Comparison of ENCODE assay signal across 20 cellular contexts in the genomic region with DNA sequence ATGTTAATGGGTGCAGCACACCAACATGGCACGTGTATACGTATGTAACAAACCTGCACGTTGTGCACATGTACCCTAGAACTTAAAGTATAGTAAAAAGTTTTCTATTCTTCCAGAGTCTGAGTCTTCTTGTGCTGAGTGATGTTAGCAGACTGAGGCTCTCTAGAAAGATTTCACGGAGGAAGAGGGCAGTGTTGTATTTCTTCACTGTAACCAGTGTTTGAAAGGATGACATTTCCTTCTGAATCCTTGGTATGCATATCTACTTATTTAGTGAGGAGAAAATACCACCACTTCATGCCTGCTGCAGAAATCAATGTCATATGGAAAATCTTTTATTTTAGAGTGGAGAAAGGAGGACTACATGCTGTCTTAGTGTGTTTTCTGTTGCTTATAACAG.
"Had no signal": no experiment of that assay in that cellular context is flagged by ENCODE, and none has a peak within 500 bp of the region (broad histone marks: within the 10 kb centered on the region; RNA-seq: fewer than 3 reads in every experiment).

No MANE protein-coding gene starts in this region.

- H3K9me3 ChIP-seq: ovary, suprapubic skin, transverse colon, uterus had no signal

- H3K4me1 ChIP-seq: left ventricle myocardium inferior, suprapubic skin, transverse colon, uterus had no signal

- DNase-seq: activated CD4-positive, alpha-beta memory T cell treated with anti-CD3 and anti-CD28 coated beads, Interleukin-2, amount 10 ng/mL, durations not matched to agents 7 days and 5 days; activated CD4-positive, alpha-beta T cell treated with anti-CD3 and anti-CD28 coated beads for 48 hours; activated effector memory CD4-positive, alpha-beta T cell treated with Interleukin-2 at 50 U/mL for 16 hours; activated naive CD4-positive, alpha-beta T cell treated with anti-CD3 and anti-CD28 coated beads for 36 hours; activated T-cell treated with anti-CD3 and anti-CD28 coated beads, Interleukin-2, amount 50 U/mL, for 72 hours; aorta; dermis blood vessel endothelial cell; effector CD8-positive, alpha-beta T cell; erythroblast; hippocampal formation; left ventricle myocardium inferior; naive thymus-derived CD8-positive, alpha-beta T cell; ovary; right cardiac atrium; stimulated activated CD4-positive, alpha-beta T cell treated with anti-CD3 and anti-CD28 coated beads, Interleukin-1b, Interleukin-23, amount 100 ng/mL, for 48 hours; stimulated activated naive CD8-positive, alpha-beta T cell treated with anti-CD3 and anti-CD28 coated beads, Interleukin-15, amount 100 ng/mL, for 72 hours; transverse colon; uterus had no signal

- H3K4me3 ChIP-seq: left ventricle myocardium inferior, ovary, suprapubic skin, transverse colon, uterus had no signal

- H3K36me3 ChIP-seq: left ventricle myocardium inferior, ovary, suprapubic skin, transverse colon, uterus had no signal

- ATAC-seq: activated T-cell treated with anti-CD3 and anti-CD28 coated beads, Interleukin-2, amount 50 U/mL, for 72 hours; naive thymus-derived CD8-positive, alpha-beta T cell; right cardiac atrium; stimulated activated effector memory CD8-positive, alpha-beta T cell treated with anti-CD3 and anti-CD28 coated beads, Interleukin-12 subunit alpha, Interleukin-12 subunit beta, amount 100 ng/mL, for 72 hours; stimulated activated naive CD8-positive, alpha-beta T cell treated with anti-CD3 and anti-CD28 coated beads, Interleukin-15, amount 100 ng/mL, for 72 hours had no signal

- H3K27me3 ChIP-seq: ovary, suprapubic skin, transverse colon, uterus had no signal

- H3K27ac ChIP-seq: left ventricle myocardium inferior, ovary, suprapubic skin, transverse colon had no signal
